In genomic region chr2:72082887-72083286, GRCh38 we compare ENCODE assay signal across 22 cellular contexts.
"Had no signal": no experiment of that assay in that cellular context is flagged by ENCODE, and none has a peak within 500 bp of the region (broad histone marks: within the 10 kb centered on the region; RNA-seq: fewer than 3 reads in every experiment).

No MANE protein-coding gene starts in this region.

- FAIRE-seq: RCC 7860 had no signal

- H3K9me3 ChIP-seq: SJSA1 had no signal

- H3K27me3 ChIP-seq: SJSA1 had no signal

- H3K27ac ChIP-seq: SJSA1, SK-N-MC had no signal

- DNase-seq: IMR-90, Karpas-422, KG1, MM.1S, NCI-H1092 treated with DMSO at 0.1 percent for 48 hours, NCI-H1436, NCI-H187, NCI-H2029, NCI-H2081 treated with DMSO at 0.1 percent for 48 hours, NCI-H2171, NCI-H226, NCI-H446, NCI-H510A, NCI-H524 treated with DMSO at 0.1 percent for 48 hours, NCI-H69, NCI-H774, Right ventricle myocardium superior, RPMI8226, SIG-M5 had no signal

- H3K4me3 ChIP-seq: SJSA1, SK-N-MC had no signal

- H3K36me3 ChIP-seq: SJSA1 had no signal
